27 cellular contexts compared by ENCODE assay signal in the genomic region with DNA sequence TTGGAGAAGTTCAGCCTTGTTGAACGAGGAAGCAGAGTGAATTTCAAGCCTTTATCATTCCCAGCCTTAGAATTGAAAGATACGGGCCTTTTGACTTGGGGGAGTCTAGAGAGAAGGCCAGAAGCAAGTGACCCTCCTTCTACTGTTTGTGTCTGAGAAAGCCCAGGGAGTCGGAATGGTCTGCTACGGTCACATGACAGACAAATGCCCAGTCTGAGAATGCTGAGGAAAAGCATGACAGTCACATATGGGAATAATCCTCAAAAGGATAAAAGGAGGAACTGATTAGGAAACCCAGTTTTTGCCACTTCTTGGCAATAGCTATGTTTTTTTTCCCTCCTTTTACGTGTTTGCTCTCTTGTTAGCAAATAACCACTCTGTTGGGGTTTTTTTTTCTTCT. TPM values are rescaled to one million over a fixed set of nuclear protein-coding genes. Genes with fewer than 3 reads are reported as not detected.
DNase-seq lines count a peak whose midpoint lies in the region; ATAC-seq, FAIRE-seq and TF ChIP-seq lines count a peak whose summit lies in the region.
"Had no signal": no experiment of that assay in that cellular context is flagged by ENCODE, and none has a peak within 500 bp of the region (broad histone marks: within the 10 kb centered on the region; RNA-seq: fewer than 3 reads in every experiment).

No MANE protein-coding gene starts in this region.

- H2BK15ac ChIP-seq in IMR-90 (ENCODE audit: low read depth, low read length), result no peak overlapping the region

- no peak overlapping the region for H2BK5ac ChIP-seq in IMR-90 (ENCODE audit: low read depth, low read length, poor library complexity, severe bottlenecking)

- in situ Hi-C loops in IMR-90 (cut with MboI; ENCODE audit: low sequenced_read_pairs), result no loop called here

- no peak overlapping the region for H4K91ac ChIP-seq in IMR-90 (ENCODE audit: insufficient read depth, low read depth, low read length)

- H3K27me3 Mint-ChIP-seq in astrocyte (ENCODE audit: low read depth, unreplicated experiment), result no peaks in the 10 kb centered on the region
- H3K27me3 Mint-ChIP-seq in natural killer cell treated with Interleukin-12 subunit alpha and Interleukin-12 subunit beta and Interleukin-15 and Interleukin-18, amount 100 ng/mL, for 72 hours, result peaks cover 0 to 3% of the 10 kb centered on the region in 2 donors
- H3K27me3 Mint-ChIP-seq in activated CD4-positive, alpha-beta T cell treated with anti-CD3 and anti-CD28 coated beads, Interleukin-2, amount 10 ng/mL, durations not matched to agents 7 days and 5 days, result peaks cover 13% of the 10 kb centered on the region
- H3K27me3 Mint-ChIP-seq: activated B cell treated with CpG ODN at 0.5 μM for 24 hours; stimulated activated memory B cell treated with anti-CD40 and anti-IgM and Interleukin-4, amounts not matched to agents 10 μg/mL and 1 μg/mL and 100 μg/mL, for 72 hours had no signal

- H4K20me1 ChIP-seq in IMR-90 (ENCODE audit: insufficient read depth, low read length), result no peaks in the 10 kb centered on the region
- no peaks in the 10 kb centered on the region for H4K20me1 ChIP-seq in astrocyte (ENCODE audit: insufficient read depth, low read length)
- H4K20me1 ChIP-seq in smooth muscle cell (ENCODE audit: low read depth), result no peaks in the 10 kb centered on the region

- H3K4me1 Mint-ChIP-seq in astrocyte (ENCODE audit: low read depth, unreplicated experiment), result peaks cover 33% of the 10 kb centered on the region
- peaks cover 12 to 21% of the 10 kb centered on the region in 2 donors for H3K4me1 Mint-ChIP-seq in natural killer cell treated with Interleukin-12 subunit alpha and Interleukin-12 subunit beta and Interleukin-15 and Interleukin-18, amount 100 ng/mL, for 72 hours (ENCODE audit: low read depth in 2 of 2)
- H3K4me1 Mint-ChIP-seq in activated CD4-positive, alpha-beta T cell treated with anti-CD3 and anti-CD28 coated beads, Interleukin-2, amount 10 ng/mL, durations not matched to agents 7 days and 5 days, result peaks cover 11% of the 10 kb centered on the region

- H4K5ac ChIP-seq in IMR-90 (ENCODE audit: low read depth, low read length), result no peak overlapping the region

- no peak for FAIRE-seq in astrocyte (lab: Jason Lieb, UNC)
- FAIRE-seq: H54 had no signal

- no peaks in the 10 kb centered on the region; a peak in 1 of 4 replicates for H3K79me1 ChIP-seq in IMR-90 (ENCODE audit: low read depth in 1 of 2, low read length in 2 of 2)

- CTCF ChIA-PET in IMR-90 (lab: Yijun Ruan, JAX), result interaction anchor here (0.7 kb wide), 1 partner anchor 585 kb away, joined by 3 read pairs; no protein-coding TSS in a partner anchor
- CTCF ChIA-PET in activated CD4-positive, alpha-beta T cell treated with anti-CD3 and anti-CD28 coated beads, Interleukin-2, amount 10 ng/mL, durations not matched to agents 7 days and 5 days (lab: Charles Lee), result interaction anchor here (0.8 kb wide), 1 partner anchor 10 kb away, joined by 4 read pairs; no protein-coding TSS in a partner anchor

- no peak for ATAC-seq in IMR-90 (ENCODE audit: low read depth)
- no peak for ATAC-seq in natural killer cell treated with Interleukin-12 subunit alpha and Interleukin-12 subunit beta and Interleukin-15 and Interleukin-18, amount 100 ng/mL, for 72 hours
- ATAC-seq: SK-N-SH treated with all-trans-retinoic acid at 6 μM for 48 hours; stimulated activated memory B cell treated with anti-CD40 and anti-IgM and Interleukin-4, amounts not matched to agents 10 μg/mL and 1 μg/mL and 100 μg/mL, for 72 hours had no signal

- POLR2A ChIA-PET in IMR-90 (lab: Charles Lee; ENCODE audit: unreplicated experiment), result no interaction called here
- POLR2A ChIA-PET in activated CD4-positive, alpha-beta T cell treated with anti-CD3 and anti-CD28 coated beads, Interleukin-2, amount 10 ng/mL, durations not matched to agents 7 days and 5 days (lab: Charles Lee), result no interaction called here

- H2AK5ac ChIP-seq in IMR-90 (ENCODE audit: low read depth, low read length), result no peak overlapping the region

- no peak overlapping the region for H2AFZ ChIP-seq in IMR-90 (replicated peaks; ENCODE audit: low read length, poor library complexity)
- H2AFZ ChIP-seq in astrocyte (ENCODE audit: low read depth, low read length), result no peak overlapping the region
- peak overlapping the region; percentile 96 for H2AFZ ChIP-seq in smooth muscle cell (ENCODE audit: low read depth)

- H3K36me3 Mint-ChIP-seq in astrocyte (ENCODE audit: low read depth, unreplicated experiment), result peaks cover 3% of the 10 kb centered on the region
- no peaks in the 10 kb centered on the region for H3K36me3 Mint-ChIP-seq in natural killer cell treated with Interleukin-12 subunit alpha and Interleukin-12 subunit beta and Interleukin-15 and Interleukin-18, amount 100 ng/mL, for 72 hours
- peaks cover 1% of the 10 kb centered on the region for H3K36me3 Mint-ChIP-seq in activated CD4-positive, alpha-beta T cell treated with anti-CD3 and anti-CD28 coated beads, Interleukin-2, amount 10 ng/mL, durations not matched to agents 7 days and 5 days (ENCODE audit: low read depth)
- H3K36me3 Mint-ChIP-seq: activated naive CD4-positive, alpha-beta T cell treated with anti-CD3 and anti-CD28 coated beads, Interleukin-2, amount 10 ng/mL, durations not matched to agents 7 days and 5 days; CD4-positive, alpha-beta memory T cell; stimulated activated memory B cell treated with anti-CD40 and anti-IgM and Interleukin-4, amounts not matched to agents 10 μg/mL and 1 μg/mL and 100 μg/mL, for 72 hours had no signal

- no peak overlapping the region for H2BK120ac ChIP-seq in IMR-90 (ENCODE audit: low read depth, low read length)

- H3K27me3 ChIP-seq in IMR-90 (ENCODE audit: control insufficient read depth, insufficient read depth, low read length) (no peaks in the 10 kb centered on the region), astrocyte (ENCODE audit: insufficient read depth, low read length) (no peaks in the 10 kb centered on the region), smooth muscle cell (ENCODE audit: low read depth) (no peaks in the 10 kb centered on the region)
- H3K27me3 ChIP-seq: cardiac muscle cell, esophagus muscularis mucosa, spleen had no signal

- H2AK9ac ChIP-seq in IMR-90 (replicated peaks; ENCODE audit: low read depth, low read length, poor library complexity), result no peak overlapping the region

- no peak for TF ChIP-seq CTCF in IMR-90 (conservative IDR thresholded peaks at IDR 0.05; ENCODE audit: low read depth, low read length)
- no peak for TF ChIP-seq CTCF in astrocyte (IDR thresholded peaks at IDR 0.05; ENCODE audit: insufficient read depth, low read depth, low read length)
- TF ChIP-seq CTCF in smooth muscle cell (IDR thresholded peaks at IDR 0.05; ENCODE audit: borderline replicate concordance, insufficient read depth, poor library complexity, severe bottlenecking), result no peak

- no peak overlapping the region for H3K56ac ChIP-seq in IMR-90 (ENCODE audit: extremely low read depth, insufficient read depth, low read length)

- peaks cover 11% of the 10 kb centered on the region; the same call in 1 of the 2 replicates for H3K9me1 ChIP-seq in IMR-90 (ENCODE audit: insufficient read depth, low read length)

- no peaks in the 10 kb centered on the region for H3K79me2 ChIP-seq in astrocyte (ENCODE audit: insufficient read depth, low read length)
- H3K79me2 ChIP-seq in smooth muscle cell (ENCODE audit: low read depth), result no peaks in the 10 kb centered on the region

- no TSS peak for BruUV-seq in IMR-90 (replicated peaks; lab: Mats Ljungman, UMichigan)

- DNase-seq in IMR-90, result no peak
- no peak for DNase-seq in astrocyte (ENCODE audit: low read depth)
- peak; percentile 57 for DNase-seq in medulla oblongata (ENCODE audit: extremely low spot score)
- DNase-seq in smooth muscle cell (lab: John Stamatoyannopoulos, UW; ENCODE audit: unreplicated experiment), result no peak
- no peak for DNase-seq in NCI-H128 (lab: John Stamatoyannopoulos, UW; ENCODE audit: unreplicated experiment)
- no peak for DNase-seq in natural killer cell treated with Interleukin-12 subunit alpha and Interleukin-12 subunit beta and Interleukin-15 and Interleukin-18, amount 100 ng/mL, for 72 hours (ENCODE audit: low spot score)
- no peak for DNase-seq in activated CD4-positive, alpha-beta T cell treated with anti-CD3 and anti-CD28 coated beads, Interleukin-2, amount 10 ng/mL, durations not matched to agents 7 days and 5 days
- DNase-seq: activated B cell treated with CpG ODN at 0.5 μM for 24 hours; activated CD4-positive, alpha-beta T cell treated with anti-CD3 and anti-CD28 coated beads, Interleukin-2, amount 50 U/mL, for 4 hours; activated naive CD4-positive, alpha-beta T cell treated with anti-CD3 and anti-CD28 coated beads, Interleukin-2, amount 10 ng/mL, durations not matched to agents 7 days and 5 days; CD4-positive, alpha-beta memory T cell; cortex of kidney; glutamatergic neuron; NCI-H1105; NCI-H2081; NCI-H226; occipital lobe; spleen; stimulated activated CD4-positive, alpha-beta T cell treated with anti-CD3 and anti-CD28 coated beads, Interleukin-4, amount 100 ng/mL, for 1 hour had no signal

- H3K9ac ChIP-seq in IMR-90 (ENCODE audit: low read depth, low read length) (no peak overlapping the region), astrocyte (ENCODE audit: low read length) (no peak overlapping the region), smooth muscle cell (ENCODE audit: low read depth) (no peak overlapping the region)

- H3K36me3 ChIP-seq in IMR-90 (ENCODE audit: control insufficient read depth, insufficient read depth, low read length) (no peaks in the 10 kb centered on the region), astrocyte (ENCODE audit: insufficient read depth, low read length) (no peaks in the 10 kb centered on the region), smooth muscle cell (ENCODE audit: low read depth) (no peaks in the 10 kb centered on the region)
- H3K36me3 ChIP-seq: cardiac muscle cell, esophagus muscularis mucosa, spleen had no signal

- no peak overlapping the region for H3K14ac ChIP-seq in IMR-90 (replicated peaks; ENCODE audit: low read depth, low read length)

- H3K4me3 Mint-ChIP-seq in astrocyte (ENCODE audit: unreplicated experiment), result no peak overlapping the region
- H3K4me3 Mint-ChIP-seq in natural killer cell treated with Interleukin-12 subunit alpha and Interleukin-12 subunit beta and Interleukin-15 and Interleukin-18, amount 100 ng/mL, for 72 hours, result no peak overlapping the region
- no peak overlapping the region for H3K4me3 Mint-ChIP-seq in activated CD4-positive, alpha-beta T cell treated with anti-CD3 and anti-CD28 coated beads, Interleukin-2, amount 10 ng/mL, durations not matched to agents 7 days and 5 days
- H3K4me3 Mint-ChIP-seq: activated B cell treated with CpG ODN at 0.5 μM for 24 hours; activated naive CD4-positive, alpha-beta T cell treated with anti-CD3 and anti-CD28 coated beads, Interleukin-2, amount 10 ng/mL, durations not matched to agents 7 days and 5 days; activated T-helper 1 cell treated with anti-CD3 and anti-CD28 coated beads, Interleukin-12 subunit alpha, Interleukin-12 subunit beta, Interleukin-2, Interleukin-4 antibody, amounts not matched to agents 30 ng/mL and 10 ng/mL and 1 ng/mL, durations not matched to agents 14 hours and 24 hours and 36 hours; CD4-positive, alpha-beta memory T cell; stimulated activated memory B cell treated with anti-CD40 and anti-IgM and Interleukin-4, amounts not matched to agents 10 μg/mL and 1 μg/mL and 100 μg/mL, for 72 hours had no signal

- peaks cover 2% of the 10 kb centered on the region for H3K9me3 Mint-ChIP-seq in astrocyte (ENCODE audit: unreplicated experiment)
- no peaks in the 10 kb centered on the region for H3K9me3 Mint-ChIP-seq in natural killer cell treated with Interleukin-12 subunit alpha and Interleukin-12 subunit beta and Interleukin-15 and Interleukin-18, amount 100 ng/mL, for 72 hours
- no peaks in the 10 kb centered on the region for H3K9me3 Mint-ChIP-seq in activated CD4-positive, alpha-beta T cell treated with anti-CD3 and anti-CD28 coated beads, Interleukin-2, amount 10 ng/mL, durations not matched to agents 7 days and 5 days
- H3K9me3 Mint-ChIP-seq: activated B cell treated with CpG ODN at 0.5 μM for 24 hours; activated naive CD4-positive, alpha-beta T cell treated with anti-CD3 and anti-CD28 coated beads, Interleukin-2, amount 10 ng/mL, durations not matched to agents 7 days and 5 days; activated T-helper 1 cell treated with anti-CD3 and anti-CD28 coated beads, Interleukin-12 subunit alpha, Interleukin-12 subunit beta, Interleukin-2, Interleukin-4 antibody, amounts not matched to agents 30 ng/mL and 10 ng/mL and 1 ng/mL, durations not matched to agents 14 hours and 24 hours and 36 hours; CD4-positive, alpha-beta memory T cell; stimulated activated memory B cell treated with anti-CD40 and anti-IgM and Interleukin-4, amounts not matched to agents 10 μg/mL and 1 μg/mL and 100 μg/mL, for 72 hours had no signal

- WGBS in IMR-90 (ENCODE audit: extremely low coverage in 2 of 2, insufficient read length in 1 of 2), 2 experiments, result no CpG with 5 or more reads among the region's 5 CpGs
- WGBS in smooth muscle cell (ENCODE audit: low lambda C conversion rate), result 36% methylated on average over 5 of the region's 5 CpGs

- no peak overlapping the region for H4K8ac ChIP-seq in IMR-90 (ENCODE audit: low read depth in 2 of 2, low read length in 2 of 2)

- no peak overlapping the region for H3K4me3 ChIP-seq in IMR-90 (ENCODE audit: insufficient read depth, low read depth, low read length)
- no peak overlapping the region for H3K4me3 ChIP-seq in astrocyte (ENCODE audit: insufficient read depth, low read depth, low read length)
- H3K4me3 ChIP-seq in smooth muscle cell, result no peak overlapping the region
- H3K4me3 ChIP-seq: cardiac muscle cell, esophagus muscularis mucosa, lung, spleen had no signal

- H2BK20ac ChIP-seq in IMR-90 (ENCODE audit: low read depth, low read length), result peak overlapping the region; percentile 39; the same call in 1 of the 2 replicates

- H3K4me1 ChIP-seq in IMR-90 (ENCODE audit: control insufficient read depth, insufficient read depth, low read length), result peaks cover 9% of the 10 kb centered on the region
- H3K4me1 ChIP-seq in astrocyte (ENCODE audit: insufficient read depth, low read length), result peaks cover 7% of the 10 kb centered on the region
- H3K4me1 ChIP-seq in smooth muscle cell (ENCODE audit: low read depth), result peaks cover 14% of the 10 kb centered on the region

- no peak overlapping the region for H3K4me2 ChIP-seq in IMR-90 (ENCODE audit: low read depth, low read length)
- H3K4me2 ChIP-seq in astrocyte (ENCODE audit: low read length), result no peak overlapping the region
- H3K4me2 ChIP-seq in smooth muscle cell, result peak overlapping the region; percentile 59

- no peaks in the 10 kb centered on the region for H3K9me3 ChIP-seq in IMR-90 (ENCODE audit: control insufficient read depth, insufficient read depth, low read length)
- no peaks in the 10 kb centered on the region for H3K9me3 ChIP-seq in astrocyte (ENCODE audit: insufficient read depth, low read depth, low read length)
- no peaks in the 10 kb centered on the region for H3K9me3 ChIP-seq in smooth muscle cell (replicated peaks; ENCODE audit: low read depth)
- H3K9me3 ChIP-seq: esophagus muscularis mucosa, spleen had no signal

- H3K27ac Mint-ChIP-seq in astrocyte (ENCODE audit: unreplicated experiment), result peak overlapping the region; percentile 77
- H3K27ac Mint-ChIP-seq in natural killer cell treated with Interleukin-12 subunit alpha and Interleukin-12 subunit beta and Interleukin-15 and Interleukin-18, amount 100 ng/mL, for 72 hours, result no peak overlapping the region
- H3K27ac Mint-ChIP-seq in activated CD4-positive, alpha-beta T cell treated with anti-CD3 and anti-CD28 coated beads, Interleukin-2, amount 10 ng/mL, durations not matched to agents 7 days and 5 days, result no peak overlapping the region
- H3K27ac Mint-ChIP-seq: activated B cell treated with CpG ODN at 0.5 μM for 24 hours; activated naive CD4-positive, alpha-beta T cell treated with anti-CD3 and anti-CD28 coated beads, Interleukin-2, amount 10 ng/mL, durations not matched to agents 7 days and 5 days; activated T-helper 1 cell treated with anti-CD3 and anti-CD28 coated beads, Interleukin-12 subunit alpha, Interleukin-12 subunit beta, Interleukin-2, Interleukin-4 antibody, amounts not matched to agents 30 ng/mL and 10 ng/mL and 1 ng/mL, durations not matched to agents 14 hours and 24 hours and 36 hours; CD4-positive, alpha-beta memory T cell; stimulated activated memory B cell treated with anti-CD40 and anti-IgM and Interleukin-4, amounts not matched to agents 10 μg/mL and 1 μg/mL and 100 μg/mL, for 72 hours had no signal

- H3F3A ChIP-seq in smooth muscle cell (ENCODE audit: low read depth), result peaks cover 8% of the 10 kb centered on the region

- H3K23ac ChIP-seq in IMR-90 (ENCODE audit: low read depth, low read length), result no peak overlapping the region

- H3K27ac ChIP-seq in IMR-90 (ENCODE audit: insufficient read depth, low read length) (no peak overlapping the region), astrocyte (ENCODE audit: low read depth, low read length) (no peak overlapping the region), smooth muscle cell (ENCODE audit: low read depth) (peak overlapping the region; percentile 66)
- H3K27ac ChIP-seq: cardiac muscle cell, esophagus muscularis mucosa, RWPE1 had no signal

- H3K4ac ChIP-seq in IMR-90 (ENCODE audit: low read depth, low read length), result no peak overlapping the region

- intact Hi-C loops in IMR-90 (cut with micrococcal nuclease), result no loop called here

- no peak for TF ChIP-seq RAD21 in IMR-90 (IDR thresholded peaks at IDR 0.05; ENCODE audit: low read length)

- dilution Hi-C loops in IMR-90 (cut with HindIII; ENCODE audit: low sequenced_read_pairs, unreplicated experiment), result no loop called here

- TF ChIP-seq POLR2A in IMR-90 (IDR thresholded peaks at IDR 0.05; ENCODE audit: low read depth, low read length), result no peak

- no peak overlapping the region for H3K18ac ChIP-seq in IMR-90 (ENCODE audit: low read depth, low read length)

RNA-seq across cellular contexts. Expression of gene HNRNPA3, which starts 38.1 kb away (rescaled TPM):
- total RNA-seq in IMR-90 (2012; rRNA removed), result 18.6 and 35.6 TPM in 2 replicates
- polyA plus RNA-seq in IMR-90 (2012; rRNA removed), result 111 and 119 TPM in 2 replicates
- 20.4 and 31.8 TPM in 2 replicates for polyA plus RNA-seq in IMR-90 (2012; cell fraction: cytosol; rRNA removed)
- polyA plus RNA-seq in IMR-90 (2012; cell fraction: nucleus; rRNA removed; ENCODE audit: low replicate concordance), result 9.3 and 76.5 TPM in 2 replicates
- total RNA-seq in astrocyte, result 147 and 184 TPM in 2 replicates
- 55.8 and 58.5 TPM in 2 replicates for total RNA-seq in smooth muscle cell
- 40.3 and 59.6 TPM in 2 replicates for polyA plus RNA-seq in smooth muscle cell
- total RNA-seq in natural killer cell treated with Interleukin-12 subunit alpha and Interleukin-12 subunit beta and Interleukin-15 and Interleukin-18, amount 100 ng/mL, for 72 hours, result 100 to 1,000 TPM; 170 to 282 TPM
- total RNA-seq in activated CD4-positive, alpha-beta T cell treated with anti-CD3 and anti-CD28 coated beads, Interleukin-2, amount 10 ng/mL, durations not matched to agents 7 days and 5 days, result 100 to 1,000 TPM; 312 to 318 TPM
